In the genomic region with DNA sequence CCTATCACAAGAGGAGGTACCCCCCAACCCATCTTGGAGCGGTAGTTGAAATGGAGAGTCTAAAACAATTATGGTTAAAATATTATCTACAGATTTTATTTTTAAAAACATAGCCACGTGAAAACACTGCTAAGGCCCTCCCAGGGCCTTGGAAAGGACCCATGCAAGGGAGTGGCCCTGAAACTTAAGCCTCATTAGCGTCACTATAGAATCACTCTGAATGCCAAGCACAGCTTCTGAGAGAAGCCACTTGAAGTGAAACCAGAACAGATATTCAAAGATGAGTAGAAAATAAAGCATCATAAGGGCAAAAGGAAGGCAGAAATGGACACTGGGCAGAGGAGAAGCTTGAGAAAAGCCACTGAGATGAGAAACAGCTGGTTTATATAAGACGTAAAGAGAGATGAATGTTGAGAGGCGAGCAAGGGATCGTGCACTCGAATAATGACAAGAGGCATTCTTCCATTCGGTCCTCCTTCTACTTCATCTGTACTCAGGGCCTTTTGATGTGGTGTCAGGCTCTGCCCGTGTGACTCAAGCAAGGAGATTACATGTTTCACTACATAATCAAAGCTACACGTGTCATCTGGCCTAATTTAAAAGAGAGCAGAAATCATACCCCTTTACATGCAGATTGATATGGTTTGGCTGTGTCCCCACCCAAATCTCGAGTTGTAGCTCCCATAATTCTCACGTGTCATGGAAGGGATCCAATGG, we compare ENCODE assay signal across 24 cellular contexts. TPM values are rescaled to one million over a fixed set of nuclear protein-coding genes. Genes with fewer than 3 reads are reported as not detected.
"Had no signal": no experiment of that assay in that cellular context is flagged by ENCODE, and none has a peak within 500 bp of the region (broad histone marks: within the 10 kb centered on the region; RNA-seq: fewer than 3 reads in every experiment).

No MANE protein-coding gene starts in this region.

- H3K36me3 ChIP-seq: esophagus squamous epithelium, thyroid gland had no signal

- H3K4me3 ChIP-seq: body of pancreas, esophagus squamous epithelium, thyroid gland had no signal

- FAIRE-seq: frontal cortex, keratinocyte had no signal

- H3K27me3 ChIP-seq: body of pancreas, esophagus squamous epithelium, thyroid gland had no signal

- DNase-seq: activated B cell treated with CpG ODN at 0.5 μM for 24 hours; activated CD4-positive, alpha-beta memory T cell treated with anti-CD3 and anti-CD28 coated beads for 36 hours; activated CD4-positive, alpha-beta T cell treated with anti-CD3 and anti-CD28 coated beads for 4 hours; activated CD8-positive, alpha-beta memory T cell treated with anti-CD3 and anti-CD28 coated beads, Interleukin-2, amount 10 ng/mL, durations not matched to agents 7 days and 5 days; activated naive CD4-positive, alpha-beta T cell; activated naive CD8-positive, alpha-beta T cell treated with anti-CD3 and anti-CD28 coated beads, Interleukin-2, amount 10 ng/mL, durations not matched to agents 7 days and 5 days; activated T-cell treated with anti-CD3 and anti-CD28 coated beads, Interleukin-2, amount 50 U/mL, for 1 hour; amygdala; body of pancreas; caudate nucleus; effector memory CD8-positive, alpha-beta T cell; esophagus squamous epithelium; hypothalamus; nucleus accumbens; retina; stimulated activated CD4-positive, alpha-beta T cell treated with anti-CD3 and anti-CD28 coated beads, Interleukin-12 subunit alpha, Interleukin-12 subunit beta, amount 100 ng/mL, for 4 hours; stimulated activated CD4-positive, alpha-beta T cell treated with anti-CD3 and anti-CD28 coated beads, Interleukin-1b, Interleukin-23, amount 100 ng/mL, for 48 hours; stimulated activated CD8-positive, alpha-beta memory T cell treated with anti-CD3 and anti-CD28 coated beads, Interleukin-4, amount 100 ng/mL, for 48 hours; stimulated activated naive CD4-positive, alpha-beta T cell treated with Interleukin-2 at 50 U/mL for 16 hours; thyroid gland had no signal

- H3K9me3 ChIP-seq: body of pancreas, esophagus squamous epithelium, thyroid gland had no signal

- H3K27ac ChIP-seq: body of pancreas, esophagus squamous epithelium, thyroid gland had no signal

- ATAC-seq: activated CD8-positive, alpha-beta memory T cell treated with anti-CD3 and anti-CD28 coated beads, Interleukin-2, amount 10 ng/mL, durations not matched to agents 7 days and 5 days; activated T-helper 17 cell treated with anti-CD3 and anti-CD28 coated beads, Interleukin-2, amount 50 U/mL, for 72 hours; body of pancreas; effector memory CD8-positive, alpha-beta T cell had no signal

- H3K4me1 ChIP-seq: body of pancreas, esophagus squamous epithelium, thyroid gland had no signal

RNA-seq across cellular contexts. Expression of a gene that starts 33.4 kb away (rescaled TPM):
- total RNA-seq: activated B cell treated with CpG ODN at 0.5 μM for 24 hours; activated CD4-positive, alpha-beta memory T cell treated with anti-CD3 and anti-CD28 coated beads for 36 hours; activated CD8-positive, alpha-beta memory T cell treated with anti-CD3 and anti-CD28 coated beads, Interleukin-2, amount 10 ng/mL, durations not matched to agents 7 days and 5 days; activated naive CD8-positive, alpha-beta T cell treated with anti-CD3 and anti-CD28 coated beads, Interleukin-2, amount 10 ng/mL, durations not matched to agents 7 days and 5 days; activated T-helper 17 cell treated with anti-CD3 and anti-CD28 coated beads, Interleukin-2, amount 50 U/mL, for 72 hours; body of pancreas; esophagus squamous epithelium; mesothelial cell of epicardium had no signal
